ENCODE assay signal across 19 cellular contexts in genomic region chr9:113228130-113228665, GRCh38. TPM values are rescaled to one million over a fixed set of nuclear protein-coding genes. Genes with fewer than 3 reads are reported as not detected.
DNase-seq lines count a peak whose midpoint lies in the region; ATAC-seq, FAIRE-seq and TF ChIP-seq lines count a peak whose summit lies in the region.
"Had no signal": no experiment of that assay in that cellular context is flagged by ENCODE, and none has a peak within 500 bp of the region (broad histone marks: within the 10 kb centered on the region; RNA-seq: fewer than 3 reads in every experiment).

No MANE protein-coding gene starts in this region.

- no peaks in the 10 kb centered on the region for H3K27me3 ChIP-seq in small intestine (ENCODE audit: control insufficient read depth in 2 of 2, insufficient read depth in 2 of 2, low read length in 2 of 2)
- H3K27me3 ChIP-seq: dorsolateral prefrontal cortex, left lung, sigmoid colon had no signal

- CTCF ChIA-PET in activated CD8-positive, alpha-beta T cell treated with anti-CD3 and anti-CD28 coated beads for 36 hours (lab: Charles Lee): interaction anchor here (1.1 kb wide), 1 partner anchor 9 kb away, joined by 3 read pairs; no protein-coding TSS in a partner anchor
- CTCF ChIA-PET in activated CD8-positive, alpha-beta T cell treated with anti-CD3 and anti-CD28 coated beads, Interleukin-2, amount 10 ng/mL, durations not matched to agents 7 days and 5 days (lab: Charles Lee): interaction anchor here (1.4 to 1.6 kb wide), 2 partner anchors 9 to 47 kb away, joined by 3 to 13 read pairs; partner anchors contain the start of genes CDC26 and PRPF4

- intact Hi-C loops in activated CD8-positive, alpha-beta T cell treated with anti-CD3 and anti-CD28 coated beads for 36 hours (cut with micrococcal nuclease): no loop called here

- peak; percentile 16 for DNase-seq in activated CD8-positive, alpha-beta T cell treated with anti-CD3 and anti-CD28 coated beads for 36 hours
- no peak for DNase-seq in activated CD8-positive, alpha-beta T cell treated with anti-CD3 and anti-CD28 coated beads, Interleukin-2, amount 10 ng/mL, durations not matched to agents 7 days and 5 days
- peak; percentile 12 for DNase-seq in M059J (ENCODE audit: low read depth)
- DNase-seq in central memory CD4-positive, alpha-beta T cell: peak; percentile 38
- peak; percentile 55 for DNase-seq in small intestine
- DNase-seq in GM13977 (ENCODE audit: low spot score): no peak
- DNase-seq in NCI-H1694 treated with DMSO at 0.1 percent for 48 hours (lab: John Stamatoyannopoulos, UW): no peak
- DNase-seq: activated CD8-positive, alpha-beta memory T cell treated with anti-CD3 and anti-CD28 coated beads for 24 hours; activated naive CD8-positive, alpha-beta T cell treated with anti-CD3 and anti-CD28 coated beads, Interleukin-2, amount 10 ng/mL, durations not matched to agents 7 days and 5 days; dorsolateral prefrontal cortex; H7; left lung; NCI-H1105 treated with DMSO at 0.1 percent for 48 hours; NCI-H524 treated with DMSO at 0.1 percent for 48 hours; SHP77; sigmoid colon had no signal

- H3K4me1 ChIP-seq in small intestine (ENCODE audit: control insufficient read depth in 2 of 2, insufficient read depth in 1 of 2, low read depth in 1 of 2, low read length in 1 of 2): peaks cover 3 to 7% of the 10 kb centered on the region in 2 donors

- H3K27ac Mint-ChIP-seq in activated CD8-positive, alpha-beta T cell treated with anti-CD3 and anti-CD28 coated beads for 36 hours: no peak overlapping the region
- H3K27ac Mint-ChIP-seq in activated CD8-positive, alpha-beta T cell treated with anti-CD3 and anti-CD28 coated beads, Interleukin-2, amount 10 ng/mL, durations not matched to agents 7 days and 5 days: no peak overlapping the region
- H3K27ac Mint-ChIP-seq: activated naive CD8-positive, alpha-beta T cell treated with anti-CD3 and anti-CD28 coated beads, Interleukin-2, amount 10 ng/mL, durations not matched to agents 7 days and 5 days; activated T-helper 1 cell treated with anti-CD3 and anti-CD28 coated beads, Interleukin-12 subunit alpha, Interleukin-12 subunit beta, Interleukin-2, Interleukin-4 antibody, amounts not matched to agents 30 ng/mL and 10 ng/mL and 1 ng/mL, durations not matched to agents 14 hours and 24 hours and 36 hours had no signal

- no peak overlapping the region for H3K4me3 Mint-ChIP-seq in activated CD8-positive, alpha-beta T cell treated with anti-CD3 and anti-CD28 coated beads for 36 hours
- H3K4me3 Mint-ChIP-seq in activated CD8-positive, alpha-beta T cell treated with anti-CD3 and anti-CD28 coated beads, Interleukin-2, amount 10 ng/mL, durations not matched to agents 7 days and 5 days: no peak overlapping the region
- H3K4me3 Mint-ChIP-seq: activated naive CD8-positive, alpha-beta T cell treated with anti-CD3 and anti-CD28 coated beads, Interleukin-2, amount 10 ng/mL, durations not matched to agents 7 days and 5 days; activated T-helper 1 cell treated with anti-CD3 and anti-CD28 coated beads, Interleukin-12 subunit alpha, Interleukin-12 subunit beta, Interleukin-2, Interleukin-4 antibody, amounts not matched to agents 30 ng/mL and 10 ng/mL and 1 ng/mL, durations not matched to agents 14 hours and 24 hours and 36 hours; CD8-positive, alpha-beta memory T cell had no signal

- no peak for FAIRE-seq in small intestine (lab: Jason Lieb, UNC)

- peaks cover 30% of the 10 kb centered on the region for H3K4me1 Mint-ChIP-seq in activated CD8-positive, alpha-beta T cell treated with anti-CD3 and anti-CD28 coated beads for 36 hours (ENCODE audit: low read depth)
- peaks cover 22% of the 10 kb centered on the region for H3K4me1 Mint-ChIP-seq in activated CD8-positive, alpha-beta T cell treated with anti-CD3 and anti-CD28 coated beads, Interleukin-2, amount 10 ng/mL, durations not matched to agents 7 days and 5 days (ENCODE audit: low read depth)

- H3K9me3 Mint-ChIP-seq in activated CD8-positive, alpha-beta T cell treated with anti-CD3 and anti-CD28 coated beads for 36 hours: peaks cover 3% of the 10 kb centered on the region
- H3K9me3 Mint-ChIP-seq in activated CD8-positive, alpha-beta T cell treated with anti-CD3 and anti-CD28 coated beads, Interleukin-2, amount 10 ng/mL, durations not matched to agents 7 days and 5 days (ENCODE audit: insufficient read depth): no peaks in the 10 kb centered on the region
- H3K9me3 Mint-ChIP-seq: activated naive CD8-positive, alpha-beta T cell treated with anti-CD3 and anti-CD28 coated beads, Interleukin-2, amount 10 ng/mL, durations not matched to agents 7 days and 5 days; activated T-helper 1 cell treated with anti-CD3 and anti-CD28 coated beads, Interleukin-12 subunit alpha, Interleukin-12 subunit beta, Interleukin-2, Interleukin-4 antibody, amounts not matched to agents 30 ng/mL and 10 ng/mL and 1 ng/mL, durations not matched to agents 14 hours and 24 hours and 36 hours; CD8-positive, alpha-beta memory T cell had no signal

- in situ Hi-C loops in GM13977 (cut with MboI; ENCODE audit: low pct_unique_long_range_greater_than_20kb, low sequenced_read_pairs, unreplicated experiment): no loop called here

- H3K4me3 ChIP-seq in small intestine (ENCODE audit: low read depth in 1 of 2, low read length in 2 of 2): no peak overlapping the region
- H3K4me3 ChIP-seq: dorsolateral prefrontal cortex, left lung, sigmoid colon had no signal

- H3K36me3 ChIP-seq in small intestine (ENCODE audit: control insufficient read depth in 2 of 2, insufficient read depth in 2 of 2, low read length in 2 of 2): peaks cover 0 to 3% of the 10 kb centered on the region in 2 donors
- H3K36me3 ChIP-seq: sigmoid colon had no signal

- ATAC-seq in activated CD8-positive, alpha-beta T cell treated with anti-CD3 and anti-CD28 coated beads for 36 hours: peak; percentile 34
- no peak for ATAC-seq in activated CD8-positive, alpha-beta T cell treated with anti-CD3 and anti-CD28 coated beads, Interleukin-2, amount 10 ng/mL, durations not matched to agents 7 days and 5 days
- ATAC-seq in GM18907 (IDR thresholded peaks at IDR 0.05; ENCODE audit: unreplicated experiment): no peak
- ATAC-seq: left lung had no signal

- TF ChIP-seq CTCF in activated CD8-positive, alpha-beta T cell treated with anti-CD3 and anti-CD28 coated beads for 36 hours (IDR thresholded peaks at IDR 0.05): no peak
- no peak for TF ChIP-seq CTCF in GM13977 (IDR thresholded peaks at IDR 0.05; ENCODE audit: extremely low read depth, insufficient read depth, missing control alignments)

- peak overlapping the region in 1 of 2 donors; percentile 60 for H3K27ac ChIP-seq in small intestine (ENCODE audit: low read depth in 1 of 2, low read length in 1 of 2)
- H3K27ac ChIP-seq: left lung, sigmoid colon had no signal

- no peaks in the 10 kb centered on the region for H3K9me3 ChIP-seq in small intestine (ENCODE audit: control insufficient read depth, low read depth)
- H3K9me3 ChIP-seq: left lung, sigmoid colon had no signal

- WGBS in small intestine, 3 donors: 56 to 60% (median 57%) methylated on average over 3 of the region's 3 CpGs

- POLR2A ChIA-PET in activated CD8-positive, alpha-beta T cell treated with anti-CD3 and anti-CD28 coated beads for 36 hours (lab: Charles Lee): no interaction called here
- POLR2A ChIA-PET in activated CD8-positive, alpha-beta T cell treated with anti-CD3 and anti-CD28 coated beads, Interleukin-2, amount 10 ng/mL, durations not matched to agents 7 days and 5 days (lab: Charles Lee): no interaction called here

- H3K36me3 Mint-ChIP-seq in activated CD8-positive, alpha-beta T cell treated with anti-CD3 and anti-CD28 coated beads for 36 hours (ENCODE audit: low read depth): peaks cover 8% of the 10 kb centered on the region
- peaks cover 5% of the 10 kb centered on the region for H3K36me3 Mint-ChIP-seq in activated CD8-positive, alpha-beta T cell treated with anti-CD3 and anti-CD28 coated beads, Interleukin-2, amount 10 ng/mL, durations not matched to agents 7 days and 5 days (ENCODE audit: low read depth)

- no peaks in the 10 kb centered on the region for H3K27me3 Mint-ChIP-seq in activated CD8-positive, alpha-beta T cell treated with anti-CD3 and anti-CD28 coated beads for 36 hours
- H3K27me3 Mint-ChIP-seq in activated CD8-positive, alpha-beta T cell treated with anti-CD3 and anti-CD28 coated beads, Interleukin-2, amount 10 ng/mL, durations not matched to agents 7 days and 5 days (ENCODE audit: low read depth): no peaks in the 10 kb centered on the region
- H3K27me3 Mint-ChIP-seq: activated naive CD8-positive, alpha-beta T cell treated with anti-CD3 and anti-CD28 coated beads, Interleukin-2, amount 10 ng/mL, durations not matched to agents 7 days and 5 days; CD8-positive, alpha-beta memory T cell had no signal

RNA-seq across cellular contexts. Expression of gene SLC31A1, which starts 6.9 kb away (rescaled TPM):
- total RNA-seq in activated CD8-positive, alpha-beta T cell treated with anti-CD3 and anti-CD28 coated beads for 36 hours: 10 to 100 TPM; 18.3 to 19.2 TPM
- 10 to 100 TPM in 1 of 2 experiments, 1 to 10 TPM in 1; 9.5 to 10.2 TPM for total RNA-seq in activated CD8-positive, alpha-beta T cell treated with anti-CD3 and anti-CD28 coated beads, Interleukin-2, amount 10 ng/mL, durations not matched to agents 7 days and 5 days
- 21.4 and 34.0 TPM in 2 replicates for total RNA-seq in M059J (2014; rRNA removed; shearing (Covaris generic))
- polyA plus RNA-seq in small intestine: 10 to 100 TPM; 27.5 to 40.6 (median 30.8) TPM

RNA-seq across cellular contexts. Expression of gene FKBP15, which starts 7.1 kb away (rescaled TPM):
- total RNA-seq in activated CD8-positive, alpha-beta T cell treated with anti-CD3 and anti-CD28 coated beads for 36 hours: 10 to 100 TPM; 32.5 to 33.7 TPM
- total RNA-seq in activated CD8-positive, alpha-beta T cell treated with anti-CD3 and anti-CD28 coated beads, Interleukin-2, amount 10 ng/mL, durations not matched to agents 7 days and 5 days: 10 to 100 TPM; 34.5 to 36.3 TPM
- 27.2 and 36.8 TPM in 2 replicates for total RNA-seq in M059J (2014; rRNA removed; shearing (Covaris generic))
- polyA plus RNA-seq in small intestine: 10 to 100 TPM in 1 of 3 donors, 1 to 10 TPM in 2; 6.5 to 11.9 (median 7.2) TPM

RNA-seq across cellular contexts. Expression of gene CDC26, which starts 47.2 kb away (rescaled TPM):
- total RNA-seq in activated CD8-positive, alpha-beta T cell treated with anti-CD3 and anti-CD28 coated beads for 36 hours: 10 to 100 TPM; 28.0 to 30.4 TPM
- 10 to 100 TPM; 26.1 to 28.9 TPM for total RNA-seq in activated CD8-positive, alpha-beta T cell treated with anti-CD3 and anti-CD28 coated beads, Interleukin-2, amount 10 ng/mL, durations not matched to agents 7 days and 5 days
- total RNA-seq in M059J (2014; rRNA removed; shearing (Covaris generic)): 72.0 and 80.5 TPM in 2 replicates
- 10 to 100 TPM; 33.4 to 77.0 (median 69.1) TPM for polyA plus RNA-seq in small intestine

RNA-seq across cellular contexts. Expression of gene PRPF4, which starts 47.3 kb away (rescaled TPM):
- 10 to 100 TPM; 52.9 to 56.5 TPM for total RNA-seq in activated CD8-positive, alpha-beta T cell treated with anti-CD3 and anti-CD28 coated beads for 36 hours
- 10 to 100 TPM; 33.3 to 37.3 TPM for total RNA-seq in activated CD8-positive, alpha-beta T cell treated with anti-CD3 and anti-CD28 coated beads, Interleukin-2, amount 10 ng/mL, durations not matched to agents 7 days and 5 days
- 50.8 and 61.0 TPM in 2 replicates for total RNA-seq in M059J (2014; rRNA removed; shearing (Covaris generic))
- 10 to 100 TPM in 1 of 3 donors, 1 to 10 TPM in 2; 7.6 to 14.0 (median 8.5) TPM for polyA plus RNA-seq in small intestine

Comparison
In these comparisons a context has a peak if more than half of its experiments do, and no peak if none do; other contexts are left out.
1. DNase-seq: peak in activated CD8-positive, alpha-beta T cell treated with anti-CD3 and anti-CD28 coated beads for 36 hours (single experiment), M059J (single experiment), central memory CD4-positive, alpha-beta T cell (single experiment) and small intestine (single experiment); none in activated CD8-positive, alpha-beta T cell treated with anti-CD3 and anti-CD28 coated beads, Interleukin-2, amount 10 ng/mL, durations not matched to agents 7 days and 5 days (single experiment), GM13977 (single experiment) and NCI-H1694 treated with DMSO at 0.1 percent for 48 hours (single experiment).